16 cellular contexts compared by ENCODE assay signal in the genomic region with DNA sequence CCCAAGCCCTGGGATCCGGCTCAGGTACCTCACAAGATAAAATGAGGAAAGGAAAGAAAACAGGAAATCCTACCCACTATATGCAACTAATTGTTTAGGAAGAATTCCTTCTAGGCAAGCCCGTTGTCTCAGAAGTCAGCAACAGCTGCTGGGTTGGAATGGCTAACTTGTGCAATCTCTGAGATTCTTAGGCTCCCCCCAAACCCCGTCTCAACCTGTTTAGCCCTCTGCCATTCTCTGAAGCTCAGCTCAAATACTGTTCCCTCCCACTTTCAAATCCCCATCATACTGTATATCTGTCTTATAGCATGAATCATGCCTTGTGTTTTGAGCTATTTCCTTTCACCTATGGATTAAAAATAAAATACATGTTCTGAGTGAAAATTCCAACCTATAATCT. TPM values are rescaled to one million over a fixed set of nuclear protein-coding genes. Genes with fewer than 3 reads are reported as not detected.
DNase-seq lines count a peak whose midpoint lies in the region; ATAC-seq, FAIRE-seq and TF ChIP-seq lines count a peak whose summit lies in the region.
"Had no signal": no experiment of that assay in that cellular context is flagged by ENCODE, and none has a peak within 500 bp of the region (broad histone marks: within the 10 kb centered on the region; RNA-seq: fewer than 3 reads in every experiment).

No MANE protein-coding gene starts in this region.

- H3K4me1 Mint-ChIP-seq in mesothelial cell of epicardium, result peaks cover 23% of the 10 kb centered on the region
- H3K4me1 Mint-ChIP-seq in WTC11, result peaks cover 67% of the 10 kb centered on the region

- H3K27ac Mint-ChIP-seq in mesothelial cell of epicardium (peak overlapping the region; percentile 50), WTC11 (no peak overlapping the region)
- H3K27ac Mint-ChIP-seq: CD14-positive monocyte; CD8-positive, alpha-beta T cell had no signal

- H3K27me3 ChIP-seq in SJCRH30 (no peaks in the 10 kb centered on the region), H1 (replicated peaks in 1 of 4; ENCODE audit: control insufficient read depth in 3 of 4, extremely low read depth in 1 of 4, insufficient read depth in 3 of 4, low read length in 3 of 4) (no peaks in the 10 kb centered on the region)

- no peak overlapping the region for H3K4me3 ChIP-seq in SJCRH30
- no peak overlapping the region for H3K4me3 ChIP-seq in H1 (ENCODE audit: extremely low read depth in 1 of 4, insufficient read depth in 2 of 4, low read depth in 3 of 4, low read length in 4 of 4)
- H3K4me3 ChIP-seq: A549, K562 had no signal

- H4K8ac ChIP-seq in H1 (ENCODE audit: extremely low read depth, insufficient read depth, low read length), result no peak overlapping the region

- H3K14ac ChIP-seq in H1 (ENCODE audit: insufficient read length), result no peak overlapping the region

- no peak overlapping the region for H2BK15ac ChIP-seq in H1 (ENCODE audit: low read length)

- no peak overlapping the region for H2BK20ac ChIP-seq in H1 (ENCODE audit: low read length)

- H3K56ac ChIP-seq in H1 (replicated peaks; ENCODE audit: insufficient read length, low read depth, low read length), result no peak overlapping the region

- DNase-seq in SJCRH30, result peak; percentile 44 to 67
- DNase-seq in H1 (ENCODE audit: low read depth in 1 of 2, low spot score in 2 of 2), result no peak
- DNase-seq in mesothelial cell of epicardium (ENCODE audit: low spot score in 2 of 2, unreplicated experiment in 2 of 2), result no peak
- DNase-seq in substantia nigra (lab: John Stamatoyannopoulos, UW), result no peak
- DNase-seq in WTC11 (ENCODE audit: low spot score), result no peak
- no peak for DNase-seq in superior temporal gyrus (ENCODE audit: extremely low spot score)
- DNase-seq: CD8-positive, alpha-beta T cell; COR-L47; DMS53 had no signal

- H2BK12ac ChIP-seq in H1 (ENCODE audit: low read depth, low read length), result no peak overlapping the region

- H3K36me3 ChIP-seq in SJCRH30, result no peaks in the 10 kb centered on the region
- H3K36me3 ChIP-seq in H1 (ENCODE audit: control insufficient read depth in 2 of 4, insufficient read depth in 4 of 4, low read length in 3 of 4), result no peaks in the 10 kb centered on the region

- H3K36me3 Mint-ChIP-seq in mesothelial cell of epicardium, result no peaks in the 10 kb centered on the region
- H3K36me3 Mint-ChIP-seq in WTC11, result no peaks in the 10 kb centered on the region
- H3K36me3 Mint-ChIP-seq: CD14-positive monocyte; CD8-positive, alpha-beta T cell had no signal

- TF ChIP-seq CTCF in H1 (IDR thresholded peaks at IDR 0.05; ENCODE audit: control extremely low read depth in 1 of 3, insufficient read depth in 1 of 3, low read depth in 1 of 3, low read length in 3 of 3) (no peak), mesothelial cell of epicardium (IDR thresholded peaks at IDR 0.05; ENCODE audit: unreplicated experiment) (no peak), WTC11 (IDR thresholded peaks at IDR 0.05) (no peak)

- FAIRE-seq in H1 (lab: Jason Lieb, UNC), result no peak
- FAIRE-seq: A549, H54, K562 had no signal

- H4K5ac ChIP-seq in H1 (ENCODE audit: insufficient read length, low read depth, low read length), result no peak overlapping the region

- H3K79me2 ChIP-seq in H1 (ENCODE audit: control insufficient read depth in 1 of 2, insufficient read depth in 2 of 2, low read length in 2 of 2), result no peaks in the 10 kb centered on the region

- POLR2A ChIA-PET in H1 (lab: Charles Lee; ENCODE audit: partially characterized antibody) (interaction anchor here (0.9 kb wide), 1 partner anchor 29 kb away, joined by 3 read pairs; a partner anchor contains a TSS), WTC11 (lab: Charles Lee) (no interaction called here)

- peak overlapping the region; percentile 65 for H3K27ac ChIP-seq in SJCRH30
- H3K27ac ChIP-seq in H1 (ENCODE audit: low read depth, low read length), result no peak overlapping the region
- no peak overlapping the region for H3K27ac ChIP-seq in substantia nigra (ENCODE audit: low read depth, low read length, poor library complexity, severe bottlenecking)
- H3K27ac ChIP-seq: A549, HL-60 had no signal

- CTCF ChIA-PET in H1 (lab: Charles Lee; ENCODE audit: partially characterized antibody) (interaction anchor here (0.6 to 1.3 kb wide), 2 partner anchors 9 to 34 kb away, joined by 3 to 5 read pairs; no protein-coding TSS in a partner anchor), WTC11 (lab: Charles Lee) (interaction anchor here (1.0 to 1.9 kb wide), 4 partner anchors 9 to 34 kb away, joined by 3 to 8 read pairs (median 5); no protein-coding TSS in a partner anchor)

- no peak overlapping the region for H3K18ac ChIP-seq in H1 (ENCODE audit: extremely low read depth, low read length)

- H3K4me3 Mint-ChIP-seq in mesothelial cell of epicardium (no peak overlapping the region), WTC11 (no peak overlapping the region)
- H3K4me3 Mint-ChIP-seq: CD14-positive monocyte; CD8-positive, alpha-beta T cell had no signal

- H3K4me2 ChIP-seq in H1 (ENCODE audit: insufficient read depth in 1 of 2, low read depth in 2 of 2, low read length in 2 of 2), result no peak overlapping the region
- H3K4me2 ChIP-seq: A549 had no signal

- H2BK120ac ChIP-seq in H1 (replicated peaks; ENCODE audit: low read depth, low read length), result no peak overlapping the region

- H2AFZ ChIP-seq in H1 (ENCODE audit: low read length), result no peak overlapping the region

- H4K91ac ChIP-seq in H1 (replicated peaks; ENCODE audit: insufficient read length, low read length), result no peak overlapping the region

- WGBS in H1 (ENCODE audit: extremely low coverage in 1 of 2, insufficient coverage in 1 of 2, insufficient read length in 1 of 2, insufficient replicate concordance in 2 of 2, low coverage in 1 of 2, low lambda C conversion rate in 2 of 2, missing lambda C conversion rate in 1 of 2), 2 experiments, result 80% methylated on average over 3 of the region's 3 CpGs; no CpG with 5 or more reads in 1 of the 2 experiments

- H3K4ac ChIP-seq in H1 (replicated peaks; ENCODE audit: insufficient read length, low read depth, low read length), result no peak overlapping the region

- H3K9ac ChIP-seq in H1 (replicated peaks in 1 of 4; ENCODE audit: extremely low read depth in 1 of 4, low read depth in 3 of 4, low read length in 3 of 4), result no peak overlapping the region

- no peak overlapping the region for H3K23ac ChIP-seq in H1 (ENCODE audit: insufficient read length)

- H2AK5ac ChIP-seq in H1 (ENCODE audit: low read depth, low read length), result no peak overlapping the region

- H3K27me3 Mint-ChIP-seq in mesothelial cell of epicardium (ENCODE audit: low read depth), result no peaks in the 10 kb centered on the region
- H3K27me3 Mint-ChIP-seq in WTC11 (ENCODE audit: low read depth), result no peaks in the 10 kb centered on the region

- H3K4me1 ChIP-seq in SJCRH30 (peaks cover 55% of the 10 kb centered on the region), H1 (replicated peaks in 1 of 4; ENCODE audit: control insufficient read depth in 3 of 4, insufficient read depth in 4 of 4, low read length in 3 of 4) (peaks cover 0 to 17% (median 16%) of the 10 kb centered on the region in 4 experiments; a peak in 6 of 7 replicates)
- H3K4me1 ChIP-seq: A549 had no signal

- no peaks in the 10 kb centered on the region for H4K20me1 ChIP-seq in H1 (replicated peaks in 1 of 2; ENCODE audit: control insufficient read depth in 1 of 2, insufficient read depth in 2 of 2, low read length in 2 of 2)

- H2BK5ac ChIP-seq in H1 (ENCODE audit: low read depth, low read length), result no peak overlapping the region

- TF ChIP-seq POLR2A in H1 (IDR thresholded peaks at IDR 0.05; ENCODE audit: control extremely low read depth in 1 of 2, low read depth in 2 of 2, low read length in 2 of 2), result no peak

- H3K9me3 Mint-ChIP-seq in mesothelial cell of epicardium, result peaks cover 6% of the 10 kb centered on the region
- H3K9me3 Mint-ChIP-seq in WTC11, result no peaks in the 10 kb centered on the region
- H3K9me3 Mint-ChIP-seq: CD8-positive, alpha-beta T cell had no signal

- no peaks in the 10 kb centered on the region for H3K23me2 ChIP-seq in H1 (ENCODE audit: low read depth, low read length)

- TF ChIP-seq EP300 in H1 (IDR thresholded peaks at IDR 0.05; ENCODE audit: borderline replicate concordance in 1 of 2, low read depth in 2 of 2, low read length in 2 of 2), result no peak

- H3K9me3 ChIP-seq in SJCRH30 (replicated peaks) (no peaks in the 10 kb centered on the region), H1 (ENCODE audit: insufficient read depth in 2 of 2, low read depth in 1 of 2, low read length in 1 of 2) (no peaks in the 10 kb centered on the region)
- H3K9me3 ChIP-seq: A549 had no signal

- ATAC-seq in HG02884 (IDR thresholded peaks at IDR 0.05; ENCODE audit: unreplicated experiment), result no peak
- ATAC-seq in WTC11, result no peak
- ATAC-seq: A549; CD8-positive, alpha-beta T cell; HCT116; K562 had no signal

- no peak for TF ChIP-seq RAD21 in H1 (IDR thresholded peaks at IDR 0.05 in 1 of 2, conservative IDR thresholded peaks at IDR 0.05 in 1 of 2; ENCODE audit: low read depth in 2 of 2, low read length in 2 of 2)

- H3K79me1 ChIP-seq in H1 (ENCODE audit: low read depth, low read length), result no peaks in the 10 kb centered on the region

TF ChIP-seq in H1, 55 proteins besides CTCF, POLR2A, EP300 and RAD21:
- 0 out of 2 replicates have a peak, but pooled peaks have one; percentile 3 for TF ChIP-seq CEBPB (IDR thresholded peaks at IDR 0.05; ENCODE audit: low read depth, low read length)
- no peak for TF ChIP-seq EGR1 (IDR thresholded peaks at IDR 0.05; ENCODE audit: borderline replicate concordance, low read depth, low read length)

RNA-seq across cellular contexts. Expression of a gene that starts 28.9 kb away (rescaled TPM):
- 9.2 and 9.7 TPM in 2 replicates for total RNA-seq in SJCRH30 (2014; rRNA removed; shearing (Covaris generic))
- total RNA-seq in H1 (2021; fragmentation: NEBNext Ultra II Directional; extraction: Animal tissue kit (Norgen Biotek cat#: 25700)), result 3.0 and 3.8 TPM in 2 replicates
- polyA plus RNA-seq in H1 (2011; rRNA removed), result 1.8 and 2.8 TPM in 2 replicates
- 2.4 TPM for polyA plus RNA-seq in H1 (2011; cell fraction: cytosol; rRNA removed)
- 4.4 TPM for polyA plus RNA-seq in H1 (2011; cell fraction: nucleus; rRNA removed)
- polyA plus RNA-seq in H1 (2012, experiment 1 of 2), result 1.5 to 2.0 TPM (median 1.7 TPM) in 4 replicates
- 1.8 TPM for polyA plus RNA-seq in H1 (2012, experiment 2 of 2)
- 2.2 TPM for polyA plus RNA-seq in H1 (2013, experiment 1 of 2)
- polyA plus RNA-seq in H1 (2013, experiment 2 of 2), result 2.2 TPM
- polyA minus RNA-seq in H1 (2011; rRNA and poly(A)+ RNA removed), result 2.3 and 3.0 TPM in 2 replicates
- polyA minus RNA-seq in H1 (2011; cell fraction: cytosol; rRNA and poly(A)+ RNA removed), result 2.6 TPM
- 2.9 TPM for polyA minus RNA-seq in H1 (2011; cell fraction: nucleus; rRNA and poly(A)+ RNA removed)
- total RNA-seq in mesothelial cell of epicardium, result 6.3 to 7.1 TPM (median 6.4 TPM) in 3 replicates
- total RNA-seq in WTC11 (2021), result 3.1 to 8.5 TPM (median 3.8 TPM) in 3 replicates
- total RNA-seq: CD8-positive, alpha-beta T cell had no signal

Comparison
In these comparisons a context has a peak if more than half of its experiments do, and no peak if none do; other contexts are left out.
1. DNase-seq: peak in SJCRH30 (2 of 2); none in H1 (0 of 2), mesothelial cell of epicardium (0 of 2), substantia nigra (0 of 49), WTC11 (single experiment) and superior temporal gyrus (single experiment).